Comparison of ENCODE assay signal across 23 cellular contexts in the genomic region with DNA sequence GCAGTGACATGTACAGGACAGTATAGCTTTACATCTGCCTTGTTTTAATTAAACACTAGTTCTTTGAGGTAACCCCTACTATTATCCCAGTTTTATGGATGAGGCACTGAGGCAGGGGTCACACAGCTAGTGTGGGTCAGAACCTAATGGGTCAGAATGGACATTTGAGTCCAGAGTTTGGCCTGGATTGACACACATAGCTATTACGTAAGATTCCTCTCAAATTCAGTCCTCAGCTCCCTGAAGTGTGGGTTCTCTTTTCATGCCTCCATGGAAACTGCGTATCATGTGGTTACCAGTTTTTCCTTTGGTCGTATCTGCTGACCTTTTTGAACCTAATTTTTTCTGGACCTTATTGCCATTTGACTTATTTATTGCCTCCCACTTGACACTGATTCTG. TPM values are rescaled to one million over a fixed set of nuclear protein-coding genes. Genes with fewer than 3 reads are reported as not detected.
DNase-seq lines count a peak whose midpoint lies in the region; ATAC-seq and TF ChIP-seq lines count a peak whose summit lies in the region.
"Had no signal": no experiment of that assay in that cellular context is flagged by ENCODE, and none has a peak within 500 bp of the region (broad histone marks: within the 10 kb centered on the region; RNA-seq: fewer than 3 reads in every experiment).

No MANE protein-coding gene starts in this region.

- H3K4me1 Mint-ChIP-seq in central memory CD8-positive, alpha-beta T cell, result peaks cover 8% of the 10 kb centered on the region

- H3K4me3 ChIP-seq in lower lobe of right lung (no peak overlapping the region), uterus (no peak overlapping the region), spleen (no peak overlapping the region)
- H3K4me3 ChIP-seq: prostate gland, SJSA1 had no signal

- WGBS in spleen, 5 donors, result 41 to 78% (median 62%) methylated on average over 3 of the region's 3 CpGs

- H3K4me1 ChIP-seq in lower lobe of right lung (peaks cover 34% of the 10 kb centered on the region), uterus (no peaks in the 10 kb centered on the region), spleen (peaks cover 0 to 46% (median 10%) of the 10 kb centered on the region in 6 donors)
- H3K4me1 ChIP-seq: BE2C, prostate gland, SJSA1 had no signal

- intact Hi-C loops in lower lobe of right lung (cut with DNase I), result no loop called here
- intact Hi-C loops in uterus (cut with DNase I; ENCODE audit: low total_unique reads), result no loop called here
- intact Hi-C loops in spleen (cut with DNase I; ENCODE audit: low total_unique reads), result no loop called here

- H3K9me3 ChIP-seq in lower lobe of right lung, result no peaks in the 10 kb centered on the region
- no peaks in the 10 kb centered on the region for H3K9me3 ChIP-seq in uterus
- no peaks in the 10 kb centered on the region for H3K9me3 ChIP-seq in spleen
- H3K9me3 ChIP-seq: BE2C, prostate gland, SJSA1 had no signal

- peaks cover 49% of the 10 kb centered on the region for H3K36me3 Mint-ChIP-seq in central memory CD8-positive, alpha-beta T cell (ENCODE audit: insufficient read depth)

- peak; percentile 23 for DNase-seq in SKM-1 treated with dmso at 0.1 percent for 144 hours (lab: John Stamatoyannopoulos, UW; ENCODE audit: unreplicated experiment)
- DNase-seq in SKM-1 (lab: John Stamatoyannopoulos, UW; ENCODE audit: unreplicated experiment), result no peak
- DNase-seq in central memory CD8-positive, alpha-beta T cell (ENCODE audit: low spot score in 2 of 2), result no peak
- DNase-seq in lower lobe of right lung, result no peak
- no peak for DNase-seq in uterus
- no peak for DNase-seq in spleen
- no peak for DNase-seq in anterior cingulate cortex (lab: John Stamatoyannopoulos, UW)
- DNase-seq: activated CD4-positive, alpha-beta T cell treated with anti-CD3 and anti-CD28 coated beads, Interleukin-2, amount 50 U/mL, for 48 hours; activated gamma-delta T cell treated with Interleukin-2 at 50 U/mL for 16 hours; amygdala; BE2C; cerebellar nuclear complex; effector CD4-positive, alpha-beta T cell; erythroblast; midbrain; NCI-H187 treated with DMSO at 0.1 percent for 48 hours; NCI-H2227 treated with DMSO at 0.1 percent for 48 hours; T-helper 2 cell had no signal

- peaks cover 54% of the 10 kb centered on the region for H3K36me3 ChIP-seq in lower lobe of right lung
- H3K36me3 ChIP-seq in uterus, result no peaks in the 10 kb centered on the region
- H3K36me3 ChIP-seq in spleen, result peaks cover 3 to 99% (median 59%) of the 10 kb centered on the region in 6 donors
- H3K36me3 ChIP-seq: prostate gland had no signal

- H3K9me3 Mint-ChIP-seq in central memory CD8-positive, alpha-beta T cell, result no peaks in the 10 kb centered on the region
- H3K9me3 Mint-ChIP-seq: neural crest cell had no signal

- peak overlapping the region; percentile 33 for H3K27ac Mint-ChIP-seq in central memory CD8-positive, alpha-beta T cell (ENCODE audit: low read depth)

- TF ChIP-seq POLR2A in uterus (IDR thresholded peaks at IDR 0.05) (no peak), spleen (IDR thresholded peaks at IDR 0.05) (no peak)

- no peak overlapping the region for H3K4me3 Mint-ChIP-seq in central memory CD8-positive, alpha-beta T cell
- H3K4me3 Mint-ChIP-seq: neural crest cell had no signal

- no peaks in the 10 kb centered on the region for H3K27me3 ChIP-seq in lower lobe of right lung (ENCODE audit: low read depth)
- no peaks in the 10 kb centered on the region for H3K27me3 ChIP-seq in uterus
- no peaks in the 10 kb centered on the region for H3K27me3 ChIP-seq in spleen (replicated peaks in 1 of 7)
- H3K27me3 ChIP-seq: BE2C, SJSA1 had no signal

- peak overlapping the region; percentile 6 for H3K27ac ChIP-seq in lower lobe of right lung
- H3K27ac ChIP-seq in uterus, result peak overlapping the region; percentile 21 to 90
- peak overlapping the region in 3 of 8 donors; percentile 9 to 20 (median 15) for H3K27ac ChIP-seq in spleen
- H3K27ac ChIP-seq: prostate gland, SJSA1 had no signal

- TF ChIP-seq CTCF in lower lobe of right lung (IDR thresholded peaks at IDR 0.05) (no peak), uterus (IDR thresholded peaks at IDR 0.05) (no peak), spleen (IDR thresholded peaks at IDR 0.05 in 8 of 11, conservative IDR thresholded peaks at IDR 0.05 in 3 of 11) (no peak)

- no peaks in the 10 kb centered on the region for H3K27me3 Mint-ChIP-seq in central memory CD8-positive, alpha-beta T cell

- no peak for ATAC-seq in central memory CD8-positive, alpha-beta T cell (replicated peaks; ENCODE audit: extremely low read depth, poor library complexity, severe bottlenecking)
- ATAC-seq in lower lobe of right lung, result peak; percentile 73 to 80
- no peak for ATAC-seq in GM21367 (IDR thresholded peaks at IDR 0.05; ENCODE audit: unreplicated experiment)
- ATAC-seq: Panc1 had no signal

RNA-seq across cellular contexts. Expression of gene PSEN1, which starts 40.4 kb away (rescaled TPM):
- total RNA-seq in lower lobe of right lung (69.2 TPM), uterus (100 to 1,000 TPM in 1 of 4 donors, 10 to 100 TPM in 3; 38.8 to 129 (median 67.8) TPM), spleen (10 to 100 TPM; 36.7 to 74.7 (median 52.6) TPM)
- polyA plus RNA-seq in spleen, result 10 to 100 TPM; 15.9 to 21.9 (median 16.9) TPM

Comparison
In these comparisons a context has a peak if more than half of its experiments do, and no peak if none do; other contexts are left out.
1. ATAC-seq: peak in lower lobe of right lung (2 of 2); none in central memory CD8-positive, alpha-beta T cell (single experiment) and GM21367 (single experiment).